In the genomic region with DNA sequence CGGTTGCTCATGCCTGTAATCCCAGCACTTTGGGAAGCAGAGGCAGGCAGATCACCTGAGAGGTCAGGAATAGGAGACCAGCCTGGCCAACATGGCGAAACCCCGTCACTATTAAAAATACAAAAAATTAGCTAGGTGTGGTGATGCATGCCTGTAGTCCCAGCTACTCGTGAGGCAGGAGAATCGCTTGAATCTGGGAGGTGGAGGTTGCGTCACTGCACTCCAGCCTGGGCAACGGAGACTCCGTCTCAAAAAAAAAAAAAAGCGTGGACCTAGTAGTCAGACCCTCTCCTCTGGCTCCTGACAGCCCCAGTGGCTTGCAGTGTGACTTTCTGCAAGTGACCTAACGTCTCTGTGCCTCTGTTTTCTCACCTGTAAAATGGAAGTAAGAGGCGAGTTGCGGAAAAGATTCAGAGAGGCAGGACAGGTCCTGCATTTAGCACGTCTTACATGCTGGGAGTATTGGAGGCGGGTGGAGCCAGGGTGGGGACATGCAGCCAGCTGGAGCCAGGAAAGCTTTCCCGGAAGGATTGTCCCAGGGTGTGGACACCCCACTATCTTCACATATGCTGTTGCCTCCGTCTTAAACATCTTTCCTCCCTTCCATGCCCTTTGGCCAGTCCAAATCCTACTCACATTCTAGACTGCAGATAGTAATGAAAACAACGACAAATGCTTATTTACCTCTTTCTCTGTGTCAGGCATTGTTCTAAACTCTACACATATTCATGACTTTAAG, we compare ENCODE assay signal across 17 cellular contexts.
"Had no signal": no experiment of that assay in that cellular context is flagged by ENCODE, and none has a peak within 500 bp of the region (broad histone marks: within the 10 kb centered on the region; RNA-seq: fewer than 3 reads in every experiment).

No MANE protein-coding gene starts in this region.

- H3K9me3 ChIP-seq: breast epithelium, heart right ventricle, suprapubic skin had no signal

- H3K27ac Mint-ChIP-seq: activated CD4-positive, alpha-beta T cell treated with anti-CD3 and anti-CD28 coated beads for 36 hours; activated CD8-positive, alpha-beta T cell treated with anti-CD3 and anti-CD28 coated beads for 36 hours; activated naive CD8-positive, alpha-beta T cell treated with anti-CD3 and anti-CD28 coated beads for 36 hours; activated T-cell treated with anti-CD3 and anti-CD28 coated beads, Interleukin-2, amount 50 U/mL, for 72 hours; stimulated activated naive B cell treated with anti-CD40 and anti-IgM and Interleukin-4, amounts not matched to agents 10 μg/mL and 1 μg/mL and 100 μg/mL, for 72 hours; type B pancreatic cell had no signal

- ATAC-seq: activated CD4-positive, alpha-beta T cell treated with anti-CD3 and anti-CD28 coated beads for 36 hours; activated CD8-positive, alpha-beta T cell treated with anti-CD3 and anti-CD28 coated beads for 36 hours; activated T-cell treated with anti-CD3 and anti-CD28 coated beads, Interleukin-2, amount 50 U/mL, for 72 hours; heart right ventricle; left ventricle myocardium superior; stimulated activated naive B cell treated with anti-CD40 and anti-IgM and Interleukin-4, amounts not matched to agents 10 μg/mL and 1 μg/mL and 100 μg/mL, for 72 hours had no signal

- H3K36me3 ChIP-seq: breast epithelium, heart right ventricle, suprapubic skin, WERI-Rb-1 had no signal

- H3K4me1 ChIP-seq: parathyroid adenoma had no signal

- DNase-seq: activated CD4-positive, alpha-beta T cell treated with anti-CD3 and anti-CD28 coated beads for 36 hours; activated CD8-positive, alpha-beta memory T cell treated with anti-CD3 and anti-CD28 coated beads, Interleukin-2, amount 50 U/mL, for 4 hours; activated CD8-positive, alpha-beta T cell treated with anti-CD3 and anti-CD28 coated beads for 36 hours; activated gamma-delta T cell treated with Interleukin-2 at 50 U/mL for 16 hours; activated naive CD8-positive, alpha-beta T cell treated with anti-CD3 and anti-CD28 coated beads for 36 hours; activated T-cell treated with anti-CD3 and anti-CD28 coated beads, Interleukin-2, amount 50 U/mL, for 72 hours; anterior cingulate cortex; foreskin melanocyte; heart right ventricle; left ventricle myocardium superior; mesendoderm; stimulated activated naive B cell treated with anti-CD40 and anti-IgM and Interleukin-4, amounts not matched to agents 10 μg/mL and 1 μg/mL and 100 μg/mL, for 72 hours; WERI-Rb-1 had no signal

- H3K4me3 Mint-ChIP-seq: activated CD4-positive, alpha-beta T cell treated with anti-CD3 and anti-CD28 coated beads for 36 hours; activated CD8-positive, alpha-beta T cell treated with anti-CD3 and anti-CD28 coated beads for 36 hours; activated naive CD8-positive, alpha-beta T cell treated with anti-CD3 and anti-CD28 coated beads for 36 hours; activated T-cell treated with anti-CD3 and anti-CD28 coated beads, Interleukin-2, amount 50 U/mL, for 72 hours; stimulated activated naive B cell treated with anti-CD40 and anti-IgM and Interleukin-4, amounts not matched to agents 10 μg/mL and 1 μg/mL and 100 μg/mL, for 72 hours; type B pancreatic cell had no signal

- H3K4me3 ChIP-seq: breast epithelium, heart right ventricle, suprapubic skin had no signal

- H3K9me3 Mint-ChIP-seq: activated CD8-positive, alpha-beta T cell treated with anti-CD3 and anti-CD28 coated beads for 36 hours; activated naive CD8-positive, alpha-beta T cell treated with anti-CD3 and anti-CD28 coated beads for 36 hours; activated T-cell treated with anti-CD3 and anti-CD28 coated beads, Interleukin-2, amount 50 U/mL, for 72 hours; stimulated activated naive B cell treated with anti-CD40 and anti-IgM and Interleukin-4, amounts not matched to agents 10 μg/mL and 1 μg/mL and 100 μg/mL, for 72 hours; type B pancreatic cell had no signal

- H3K27ac ChIP-seq: breast epithelium, heart right ventricle, parathyroid adenoma, suprapubic skin, WERI-Rb-1 had no signal

- H3K36me3 Mint-ChIP-seq: activated naive CD8-positive, alpha-beta T cell treated with anti-CD3 and anti-CD28 coated beads for 36 hours; type B pancreatic cell had no signal
